ENCODE assay signal across 8 cellular contexts in the genomic region with DNA sequence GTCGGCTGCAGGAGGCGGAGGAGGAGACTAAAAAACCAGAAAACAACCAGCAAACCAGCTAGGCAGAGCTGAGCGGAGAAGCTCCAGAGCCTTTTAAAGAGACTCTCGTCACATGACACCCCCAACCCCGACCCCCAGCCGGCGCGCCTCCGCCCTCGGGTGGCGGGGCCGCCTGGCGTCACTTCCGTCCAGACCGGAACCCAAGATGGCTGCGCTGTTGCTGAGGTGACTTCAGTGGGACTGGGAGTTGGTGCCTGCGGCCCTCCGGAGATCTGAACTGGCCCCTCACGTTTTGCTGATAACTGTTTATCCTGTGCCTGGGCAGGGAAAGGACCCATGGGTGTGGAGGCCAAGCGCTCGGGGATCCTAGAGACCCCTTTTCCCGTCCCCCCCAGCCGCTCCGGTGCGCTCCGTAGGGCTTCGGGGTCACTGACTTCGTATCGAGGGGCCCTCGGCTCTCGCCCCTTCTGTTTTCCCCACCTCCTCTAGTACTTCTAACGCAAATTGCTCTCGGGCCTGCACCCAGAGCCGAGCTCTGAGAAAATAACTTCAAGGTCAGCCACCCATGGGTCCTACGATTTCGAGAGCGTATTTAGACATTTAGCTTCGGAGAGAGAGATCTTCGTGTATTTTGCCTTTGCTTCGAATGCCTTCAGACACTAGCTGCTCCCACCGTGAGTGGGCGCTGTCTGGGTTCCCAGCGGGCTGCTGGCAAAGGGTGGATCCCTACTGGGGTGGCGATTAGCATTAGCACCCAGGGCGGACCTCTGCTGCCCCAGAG. TPM values are rescaled to one million over a fixed set of nuclear protein-coding genes. Genes with fewer than 3 reads are reported as not detected.
DNase-seq lines count a peak whose midpoint lies in the region; ATAC-seq and TF ChIP-seq lines count a peak whose summit lies in the region.

A gene with protein sequence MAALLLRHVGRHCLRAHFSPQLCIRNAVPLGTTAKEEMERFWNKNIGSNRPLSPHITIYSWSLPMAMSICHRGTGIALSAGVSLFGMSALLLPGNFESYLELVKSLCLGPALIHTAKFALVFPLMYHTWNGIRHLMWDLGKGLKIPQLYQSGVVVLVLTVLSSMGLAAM (plus strand): TSS at position 181 of the 781 bp plus-strand sequence. CDS start 25 bp downstream, at position 206.

- peak within 1 kb of the TSS; percentile 70 to 96 (median 87) for H3K4me3 ChIP-seq in heart left ventricle

- peak within 1 kb of the TSS; percentile 94 to 97 (median 96) for H3K4me3 Mint-ChIP-seq in T-cell
- peak within 1 kb of the TSS; percentile 96 for H3K4me3 Mint-ChIP-seq in type B pancreatic cell

- DNase-seq in NCI-H128 (lab: John Stamatoyannopoulos, UW; ENCODE audit: unreplicated experiment) (peak; percentile 74), T-cell (peak; percentile 78 to 95 (median 90)), heart left ventricle (peak; percentile 90 to 95 (median 91)), pons (ENCODE audit: low spot score) (peak; percentile 95), type B pancreatic cell (ENCODE audit: extremely low spot score, unreplicated experiment) (peak; percentile 92)

- H3K4me1 Mint-ChIP-seq in T-cell = peaks cover 26 to 30% (median 29%) of the 10 kb centered on the region in 3 donors
- peaks cover 16% of the 10 kb centered on the region for H3K4me1 Mint-ChIP-seq in type B pancreatic cell (ENCODE audit: unreplicated experiment)

- H3K9me3 Mint-ChIP-seq in T-cell (no peaks in the 10 kb centered on the region), type B pancreatic cell (no peaks in the 10 kb centered on the region)

- H3K36me3 Mint-ChIP-seq in T-cell = peaks cover 4% of the 10 kb centered on the region
- H3K36me3 Mint-ChIP-seq in type B pancreatic cell = peaks cover 3% of the 10 kb centered on the region

- 0 to 1% (median 1%) methylated on average over 36 to 45 of the region's 45 CpGs for WGBS in adipose tissue, 3 donors
- WGBS in heart left ventricle, 4 donors = 0 to 1% (median 1%) methylated on average over 37 to 45 of the region's 45 CpGs

- TF ChIP-seq CTCF in GM12873 (IDR thresholded peaks at IDR 0.05; ENCODE audit: insufficient read depth, low read depth, low read length, missing control alignments) (peak; percentile 48), heart left ventricle (IDR thresholded peaks at IDR 0.05) (peak in 6 of 12 donors; percentile 11 to 29 (median 22)), type B pancreatic cell (conservative IDR thresholded peaks at IDR 0.05) (peak; percentile 53)

- H3K9me3 ChIP-seq in heart left ventricle = no peaks in the 10 kb centered on the region

- CTCF ChIA-PET in T-cell (lab: Charles Lee) = interaction anchor here (0.5 to 2.5 kb wide), 10 partner anchors 9 to 270 kb away, joined by 3 to 29 read pairs (median 6); a partner anchor contains a TSS

- H3K27me3 Mint-ChIP-seq in T-cell (no peaks in the 10 kb centered on the region), type B pancreatic cell (peaks cover 4% of the 10 kb centered on the region)

- peak within 1 kb of the TSS; percentile 99 for H3K27ac Mint-ChIP-seq in T-cell
- H3K27ac Mint-ChIP-seq in type B pancreatic cell = peak within 1 kb of the TSS; percentile 95

- intact Hi-C loops in heart left ventricle (cut with DNase I) = loop anchor here in 5 of 10 donors (2.0 to 10.0 kb wide), 5 partner anchors 50 to 90 kb away; a partner anchor contains a TSS

- peaks cover 0 to 25% (median 15%) of the 10 kb centered on the region in 12 donors for H3K4me1 ChIP-seq in heart left ventricle

- POLR2A ChIA-PET in T-cell (lab: Charles Lee) = interaction anchor here in 1 of 2 donors (0.6 to 2.4 kb wide), 7 partner anchors 8 to 1905 kb away, joined by 3 to 14 read pairs (median 7); a partner anchor contains a TSS

- peak within 1 kb of the TSS; percentile 68 for H3K27ac ChIP-seq in adipose tissue (ENCODE audit: low read depth, low read length)
- H3K27ac ChIP-seq in heart left ventricle = peak within 1 kb of the TSS; percentile 91 to 98 (median 94)

- H3K27me3 ChIP-seq in heart left ventricle = no peaks in the 10 kb centered on the region

- TF ChIP-seq POLR2A in heart left ventricle (IDR thresholded peaks at IDR 0.05) = peak in 1 of 2 donors; percentile 72

- ATAC-seq in HG02642 (IDR thresholded peaks at IDR 0.05; ENCODE audit: poor library complexity, unreplicated experiment) (peak; percentile 97), T-cell (replicated peaks in 1 of 4) (peak; percentile 99), heart left ventricle (peak; percentile 98 to 100 (median 99))

- peaks cover 0 to 12% (median 8%) of the 10 kb centered on the region in 9 donors for H3K36me3 ChIP-seq in heart left ventricle

RNA-seq across cellular contexts. Expression of the gene that starts here (rescaled TPM):
- total RNA-seq in T-cell (100 to 1,000 TPM in 3 of 5 donors, 10 to 100 TPM in 2; 86.4 to 106 (median 103) TPM), heart left ventricle (100 to 1,000 TPM; 113 to 408 (median 314) TPM), type B pancreatic cell (ENCODE audit: low replicate concordance) (206 and 235 TPM in 2 replicates)
- polyA plus RNA-seq in adipose tissue (100 to 1,000 TPM in 2 of 3 donors, 10 to 100 TPM in 1; 76.3 to 230 (median 151) TPM), heart left ventricle (100 to 1,000 TPM in 1 of 2 donors, 10 to 100 TPM in 1; 50.6 to 256 TPM)

Comparison
In these comparisons a context has a peak if more than half of its experiments do, and no peak if none do; other contexts are left out.
1. Peak in every context shown above with its lines: DNase-seq, ATAC-seq, H3K4me3 ChIP-seq and H3K27ac ChIP-seq.